In the genomic region with DNA sequence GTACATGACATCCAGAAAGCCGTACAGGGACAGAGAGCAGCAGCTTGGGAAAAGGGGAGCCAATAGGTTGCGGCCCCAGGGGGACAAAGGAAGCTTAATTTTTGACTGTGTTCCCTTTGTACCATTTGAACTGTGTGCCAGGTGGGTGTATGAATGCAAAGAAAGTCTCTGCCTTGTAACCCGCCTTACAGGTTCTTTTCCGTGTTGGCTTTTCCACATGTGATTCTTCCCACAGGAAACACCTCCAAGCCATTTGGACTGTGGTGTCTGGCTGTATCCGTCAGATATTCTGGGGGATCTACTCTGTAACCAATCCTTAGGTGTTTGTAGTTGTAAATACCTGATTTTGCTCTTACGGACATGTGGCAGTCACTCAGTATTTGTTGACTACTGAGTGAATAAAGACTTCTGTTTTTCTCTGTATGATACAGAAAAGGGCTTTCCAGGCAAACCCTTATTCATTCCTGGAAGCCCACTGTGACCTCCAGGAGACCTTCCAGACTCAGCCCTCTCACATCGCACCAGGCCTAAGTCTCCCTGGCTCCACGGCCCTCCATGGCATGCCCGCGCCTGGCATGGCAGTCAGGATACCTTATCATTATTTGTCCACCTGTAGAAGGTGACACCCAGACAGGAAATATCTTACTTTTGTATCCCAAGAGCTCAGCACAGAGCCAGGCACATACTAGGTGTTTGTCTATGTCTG, we compare ENCODE assay signal across 8 cellular contexts. TPM values are rescaled to one million over a fixed set of nuclear protein-coding genes. Genes with fewer than 3 reads are reported as not detected.
DNase-seq lines count a peak whose midpoint lies in the region; ATAC-seq, FAIRE-seq and TF ChIP-seq lines count a peak whose summit lies in the region.

No MANE protein-coding gene starts in this region.

- TF ChIP-seq EP300 in H1 (IDR thresholded peaks at IDR 0.05; ENCODE audit: borderline replicate concordance in 1 of 2, low read depth in 2 of 2, low read length in 2 of 2) (no peak), neural cell (conservative IDR thresholded peaks at IDR 0.05; ENCODE audit: poor library complexity, severe bottlenecking) (no peak)

- no peak overlapping the region for H3K18ac ChIP-seq in H1 (ENCODE audit: extremely low read depth, low read length)

- H3K4me3 ChIP-seq in AG10803 (ENCODE audit: low read length) (peak overlapping the region; percentile 73), LNCaP clone FGC (ENCODE audit: low read depth, low read length) (peak overlapping the region; percentile 59), H1 (ENCODE audit: extremely low read depth in 1 of 4, insufficient read depth in 2 of 4, low read depth in 3 of 4, low read length in 4 of 4) (peak overlapping the region; percentile 54 to 75 (median 56); a peak in 7 of 8 replicates), neural cell (ENCODE audit: low read length) (peak overlapping the region; percentile 72), adrenal gland (peak overlapping the region in 1 of 4 donors; percentile 89)

- no peak overlapping the region for H2BK120ac ChIP-seq in H1 (replicated peaks; ENCODE audit: low read depth, low read length)

- no peaks in the 10 kb centered on the region for H3K9me3 ChIP-seq in H1 (ENCODE audit: insufficient read depth in 2 of 2, low read depth in 1 of 2, low read length in 1 of 2)
- no peaks in the 10 kb centered on the region for H3K9me3 ChIP-seq in neural cell (ENCODE audit: low read length)
- no peaks in the 10 kb centered on the region for H3K9me3 ChIP-seq in adrenal gland (replicated peaks in 1 of 3)

- no peak overlapping the region for H3K56ac ChIP-seq in H1 (replicated peaks; ENCODE audit: insufficient read length, low read depth, low read length)

- no peak overlapping the region; the same call in 1 of the 2 replicates for H2BK12ac ChIP-seq in H1 (ENCODE audit: low read depth, low read length)

- 91% methylated on average over 10 of the region's 10 CpGs; no CpG with 5 or more reads in 1 of the 2 experiments for WGBS in H1 (ENCODE audit: extremely low coverage in 1 of 2, insufficient coverage in 1 of 2, insufficient read length in 1 of 2, insufficient replicate concordance in 2 of 2, low coverage in 1 of 2, low lambda C conversion rate in 2 of 2, missing lambda C conversion rate in 1 of 2), 2 experiments
- WGBS in adrenal gland, 4 donors, result 83 to 88% (median 86%) methylated on average over 10 of the region's 10 CpGs

- no peak overlapping the region for H2BK15ac ChIP-seq in H1 (ENCODE audit: low read length)

- H4K20me1 ChIP-seq in H1 (replicated peaks in 1 of 2; ENCODE audit: control insufficient read depth in 1 of 2, insufficient read depth in 2 of 2, low read length in 2 of 2) (peaks cover 0 to 2% of the 10 kb centered on the region in 2 experiments), neural cell (ENCODE audit: insufficient read depth) (no peaks in the 10 kb centered on the region)

- no peak for ATAC-seq in HG03108 (IDR thresholded peaks at IDR 0.05; ENCODE audit: unreplicated experiment)

- DNase-seq in AG10803 (ENCODE audit: low read depth) (no peak), LNCaP clone FGC (ENCODE audit: low read depth) (no peak), H1 (ENCODE audit: low read depth in 1 of 2, low spot score in 2 of 2) (no peak), adrenal gland (no peak), AG20443 (ENCODE audit: low spot score) (no peak), A172 (ENCODE audit: low spot score) (no peak)

- H2AK5ac ChIP-seq in H1 (ENCODE audit: low read depth, low read length), result no peak overlapping the region

- H2BK5ac ChIP-seq in H1 (ENCODE audit: low read depth, low read length), result no peak overlapping the region

- no peak overlapping the region for H2BK20ac ChIP-seq in H1 (ENCODE audit: low read length)

- POLR2A ChIA-PET in H1 (lab: Charles Lee; ENCODE audit: partially characterized antibody), result interaction anchor here (0.7 to 6.7 kb wide), 9 partner anchors 10 to 788 kb away, joined by 3 to 42 read pairs (median 3); no protein-coding TSS in a partner anchor

- intact Hi-C loops in adrenal gland (cut with DNase I), result no loop called here

- TF ChIP-seq CTCF in AG10803 (conservative IDR thresholded peaks at IDR 0.05; ENCODE audit: low read length) (no peak), LNCaP clone FGC (IDR thresholded peaks at IDR 0.05; ENCODE audit: control insufficient read depth, extremely low read depth, insufficient read depth) (no peak), H1 (IDR thresholded peaks at IDR 0.05; ENCODE audit: control extremely low read depth in 1 of 3, insufficient read depth in 1 of 3, low read depth in 1 of 3, low read length in 3 of 3) (no peak), neural cell (IDR thresholded peaks at IDR 0.05; ENCODE audit: poor library complexity, severe bottlenecking) (no peak), adrenal gland (IDR thresholded peaks at IDR 0.05) (no peak)

- H4K91ac ChIP-seq in H1 (replicated peaks; ENCODE audit: insufficient read length, low read length), result no peak overlapping the region

- H3K23ac ChIP-seq in H1 (ENCODE audit: insufficient read length), result no peak overlapping the region

- H3K4me1 ChIP-seq in H1 (replicated peaks in 1 of 4; ENCODE audit: control insufficient read depth in 3 of 4, insufficient read depth in 4 of 4, low read length in 3 of 4), result peaks cover 3 to 13% (median 8%) of the 10 kb centered on the region in 4 experiments; a peak in 5 of 7 replicates
- peaks cover 0 to 23% of the 10 kb centered on the region in 2 donors for H3K4me1 ChIP-seq in adrenal gland (replicated peaks in 1 of 2)

- FAIRE-seq in H1 (lab: Jason Lieb, UNC), result no peak

- CTCF ChIA-PET in H1 (lab: Charles Lee; ENCODE audit: partially characterized antibody), result interaction anchor here (0.6 to 1.5 kb wide), 5 partner anchors 12 to 111 kb away, joined by 3 to 4 read pairs (median 3); no protein-coding TSS in a partner anchor

- TF ChIP-seq POLR2A in H1 (IDR thresholded peaks at IDR 0.05; ENCODE audit: control extremely low read depth in 1 of 2, low read depth in 2 of 2, low read length in 2 of 2), result no peak
- TF ChIP-seq POLR2A in adrenal gland (IDR thresholded peaks at IDR 0.05), result no peak

- H3K14ac ChIP-seq in H1 (ENCODE audit: insufficient read length), result no peak overlapping the region

- no peak overlapping the region for H3K27ac ChIP-seq in H1 (ENCODE audit: low read depth, low read length)
- peak overlapping the region; percentile 2 for H3K27ac ChIP-seq in neural cell (ENCODE audit: low read length)
- H3K27ac ChIP-seq in adrenal gland, result no peak overlapping the region

- peaks cover 10% of the 10 kb centered on the region for H3K79me1 ChIP-seq in H1 (ENCODE audit: low read depth, low read length)

- peak overlapping the region; percentile 87 to 99 for H3K4me2 ChIP-seq in H1 (ENCODE audit: insufficient read depth in 1 of 2, low read depth in 2 of 2, low read length in 2 of 2)
- peak overlapping the region; percentile 89 for H3K4me2 ChIP-seq in neural cell (ENCODE audit: low read length)

- no peaks in the 10 kb centered on the region for H3F3A ChIP-seq in neural cell (ENCODE audit: insufficient read depth, low read length, poor library complexity, severe bottlenecking)

- H3K9me2 ChIP-seq in neural cell (ENCODE audit: insufficient read depth, low read length), result no peaks in the 10 kb centered on the region

- TF ChIP-seq RAD21 in H1 (IDR thresholded peaks at IDR 0.05 in 1 of 2, conservative IDR thresholded peaks at IDR 0.05 in 1 of 2; ENCODE audit: low read depth in 2 of 2, low read length in 2 of 2), result no peak
- TF ChIP-seq RAD21 in neural cell (conservative IDR thresholded peaks at IDR 0.05), result no peak

- no peak overlapping the region for H2AFZ ChIP-seq in H1 (ENCODE audit: low read length)
- H2AFZ ChIP-seq in neural cell (ENCODE audit: low read depth, low read length), result no peak overlapping the region

- H3K9ac ChIP-seq in H1 (replicated peaks in 1 of 4; ENCODE audit: extremely low read depth in 1 of 4, low read depth in 3 of 4, low read length in 3 of 4) (no peak overlapping the region), neural cell (ENCODE audit: low read length) (peak overlapping the region; percentile 81)

- H3K79me2 ChIP-seq in H1 (ENCODE audit: control insufficient read depth in 1 of 2, insufficient read depth in 2 of 2, low read length in 2 of 2), result peaks cover 0 to 12% of the 10 kb centered on the region in 2 experiments; a peak in 3 of 4 replicates
- H3K79me2 ChIP-seq in neural cell (replicated peaks; ENCODE audit: insufficient read depth, low read length), result peaks cover 26% of the 10 kb centered on the region

- H3K36me3 ChIP-seq in H1 (ENCODE audit: control insufficient read depth in 2 of 4, insufficient read depth in 4 of 4, low read length in 3 of 4) (no peaks in the 10 kb centered on the region; a peak in 1 of 8 replicates), neural cell (ENCODE audit: insufficient read depth, low read length) (peaks cover 8% of the 10 kb centered on the region), adrenal gland (replicated peaks in 1 of 2) (no peaks in the 10 kb centered on the region)

- peaks cover 5% of the 10 kb centered on the region for H3K23me2 ChIP-seq in H1 (ENCODE audit: low read depth, low read length)

- H4K5ac ChIP-seq in H1 (ENCODE audit: insufficient read length, low read depth, low read length), result no peak overlapping the region

- no peak overlapping the region for H4K8ac ChIP-seq in H1 (ENCODE audit: extremely low read depth, insufficient read depth, low read length)

- H3K27me3 ChIP-seq in H1 (replicated peaks in 1 of 4; ENCODE audit: control insufficient read depth in 3 of 4, extremely low read depth in 1 of 4, insufficient read depth in 3 of 4, low read length in 3 of 4) (peaks cover 0 to 31% (median 24%) of the 10 kb centered on the region in 4 experiments; a peak in 6 of 7 replicates), neural cell (ENCODE audit: insufficient read depth, low read depth, low read length) (peaks cover 4% of the 10 kb centered on the region), adrenal gland (no peaks in the 10 kb centered on the region)

- H3K4ac ChIP-seq in H1 (replicated peaks; ENCODE audit: insufficient read length, low read depth, low read length), result no peak overlapping the region

RNA-seq across cellular contexts. Expression of a gene that starts 1.2 kb away (rescaled TPM):
- 68.6 and 75.8 TPM in 2 replicates for total RNA-seq in H1 (2021; fragmentation: NEBNext Ultra II Directional; extraction: Animal tissue kit (Norgen Biotek cat#: 25700))
- 12.1 and 13.8 TPM in 2 replicates for polyA plus RNA-seq in H1 (2011; rRNA removed)
- polyA plus RNA-seq in H1 (2011; cell fraction: cytosol; rRNA removed), result 25.4 TPM
- polyA plus RNA-seq in H1 (2011; cell fraction: nucleus; rRNA removed), result 26.6 TPM
- polyA plus RNA-seq in H1 (2012, experiment 1 of 2), result 33.6 to 61.3 TPM (median 38.1 TPM) in 4 replicates
- 4.3 TPM for polyA plus RNA-seq in H1 (2012, experiment 2 of 2)
- polyA plus RNA-seq in H1 (2013, experiment 1 of 2), result 98.5 TPM
- polyA plus RNA-seq in H1 (2013, experiment 2 of 2), result 87.2 TPM
- polyA minus RNA-seq in H1 (2011; rRNA and poly(A)+ RNA removed), result 18.7 and 22.1 TPM in 2 replicates
- 18.1 TPM for polyA minus RNA-seq in H1 (2011; cell fraction: cytosol; rRNA and poly(A)+ RNA removed)
- polyA minus RNA-seq in H1 (2011; cell fraction: nucleus; rRNA and poly(A)+ RNA removed), result 46.1 TPM
- polyA plus RNA-seq in neural cell, result 88.2 and 96.3 TPM in 2 replicates
- polyA minus RNA-seq in neural cell, result 69.4 and 93.9 TPM in 2 replicates
- total RNA-seq in adrenal gland, result 10 to 100 TPM; 18.7 to 79.7 (median 51.8) TPM
- polyA plus RNA-seq in adrenal gland, result 10 to 100 TPM; 44.6 to 63.1 (median 57.4) TPM
- 62.0 and 73.3 TPM in 2 replicates for total RNA-seq in A172 (2014; rRNA removed; shearing (Covaris generic))

RNA-seq across cellular contexts. Expression of a gene that starts 38.1 kb away (rescaled TPM):
- 83.4 and 83.8 TPM in 2 replicates for total RNA-seq in H1 (2021; fragmentation: NEBNext Ultra II Directional; extraction: Animal tissue kit (Norgen Biotek cat#: 25700))
- polyA plus RNA-seq in H1 (2011; rRNA removed), result 42.6 and 61.3 TPM in 2 replicates
- 101 TPM for polyA plus RNA-seq in H1 (2011; cell fraction: cytosol; rRNA removed)
- polyA plus RNA-seq in H1 (2011; cell fraction: nucleus; rRNA removed), result 167 TPM
- 84.7 to 102 TPM (median 94.1 TPM) in 4 replicates for polyA plus RNA-seq in H1 (2012, experiment 1 of 2)
- 63.0 TPM for polyA plus RNA-seq in H1 (2012, experiment 2 of 2)
- 232 TPM for polyA plus RNA-seq in H1 (2013, experiment 1 of 2)
- 228 TPM for polyA plus RNA-seq in H1 (2013, experiment 2 of 2)
- polyA minus RNA-seq in H1 (2011; rRNA and poly(A)+ RNA removed), result 46.1 and 50.2 TPM in 2 replicates
- 25.8 TPM for polyA minus RNA-seq in H1 (2011; cell fraction: cytosol; rRNA and poly(A)+ RNA removed)
- polyA minus RNA-seq in H1 (2011; cell fraction: nucleus; rRNA and poly(A)+ RNA removed), result 47.1 TPM
- polyA plus RNA-seq in neural cell, result 1.1 TPM in 1 of 2 replicates, not detected in the other
- polyA minus RNA-seq in neural cell, result not detected in 2 replicates
- 10 to 100 TPM in 2 of 8 donors, 1 to 10 TPM in 4, under 1 TPM in 2; 0.91 to 18.7 (median 4.2) TPM for total RNA-seq in adrenal gland
- polyA plus RNA-seq in adrenal gland, result 1 to 10 TPM in 2 of 3 donors, under 1 TPM in 1; 0.37 to 6.2 (median 4.7) TPM
- 1.6 and 4.1 TPM in 2 replicates for total RNA-seq in A172 (2014; rRNA removed; shearing (Covaris generic))
